ENCODE assay signal across 8 cellular contexts in the genomic region with DNA sequence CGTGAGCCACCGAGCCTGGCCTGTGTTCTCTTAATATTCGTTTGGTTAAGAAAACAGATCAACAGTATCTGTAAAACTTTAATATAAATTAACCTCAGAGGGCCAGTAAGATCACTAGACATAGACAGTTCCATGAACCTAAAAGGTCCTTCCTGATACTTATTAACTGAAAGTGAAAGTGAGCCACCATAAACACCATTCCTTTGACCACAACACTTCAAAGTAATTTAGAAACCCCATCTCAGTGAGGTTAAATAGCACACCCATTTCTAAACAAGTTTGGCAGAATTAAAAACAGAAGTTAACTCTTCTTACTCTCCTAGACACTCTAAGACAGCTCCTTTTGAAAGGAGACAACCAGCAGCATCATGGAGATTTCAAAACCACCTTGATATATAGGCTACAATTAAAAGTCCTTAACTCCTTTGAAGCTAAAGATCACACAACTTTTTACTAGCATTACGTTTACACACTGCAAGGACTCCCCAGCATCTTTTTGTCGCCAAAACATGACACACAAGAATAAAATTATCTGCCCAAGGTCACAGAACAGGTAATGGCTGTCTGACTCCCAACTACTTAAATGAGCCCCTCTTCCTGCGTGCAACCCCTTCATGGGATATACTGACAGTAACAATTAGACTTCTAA. TPM values are rescaled to one million over a fixed set of nuclear protein-coding genes. Genes with fewer than 3 reads are reported as not detected.
A peak's percentile ranks its signal among the peaks of the same experiment; 100 is the strongest.
DNase-seq lines count a peak whose midpoint lies in the region; ATAC-seq, FAIRE-seq and TF ChIP-seq lines count a peak whose summit lies in the region.

No MANE protein-coding gene starts in this region.

- peaks cover 14% of the 10 kb centered on the region for H3K4me1 ChIP-seq in HUES64 (ENCODE audit: insufficient read depth, low read length)

- 79% methylated on average over 6 of the region's 6 CpGs for WGBS in HUES64

- TF ChIP-seq CTCF in GM10248 (IDR thresholded peaks at IDR 0.05; ENCODE audit: control extremely low read depth, extremely low read depth, low read depth, missing control alignments) (no peak), astrocyte of the spinal cord (IDR thresholded peaks at IDR 0.05; ENCODE audit: low read depth, low read length) (no peak)

- CTCF ChIA-PET in GM10248 (lab: Yijun Ruan, JAX) = interaction anchor here (0.7 to 1.1 kb wide), 3 partner anchors 9 to 30 kb away, joined by 3 read pairs; no protein-coding TSS in a partner anchor

- no peaks in the 10 kb centered on the region for H3K9me3 ChIP-seq in HUES64 (ENCODE audit: insufficient read depth, low read depth, low read length)

- in situ Hi-C loops in astrocyte of the spinal cord (cut with HindIII; ENCODE audit: low sequenced_read_pairs) = no loop called here

- POLR2A ChIA-PET in GM10248 (lab: Yijun Ruan, JAX) = interaction anchor here (0.5 to 0.6 kb wide), 3 partner anchors 8 to 20 kb away, joined by 3 to 4 read pairs (median 3); no protein-coding TSS in a partner anchor

- DNase-seq in GM10248 (ENCODE audit: extremely low spot score) = peak; percentile 71
- no peak for DNase-seq in astrocyte of the spinal cord (ENCODE audit: low read depth, low spot score)
- peak; percentile 48 to 53 for DNase-seq in lung microvascular endothelial cell (ENCODE audit: low read depth in 2 of 2)
- DNase-seq in cortex of kidney (lab: John Stamatoyannopoulos, UW) = no peak
- no peak for DNase-seq in urothelium cell line (ENCODE audit: low spot score)

- peaks cover 10% of the 10 kb centered on the region for H3K27me3 ChIP-seq in HUES64 (ENCODE audit: insufficient read depth, low read length)

- no peak overlapping the region for H3K9ac ChIP-seq in HUES64 (ENCODE audit: low read depth, low read length)

- H3K4me3 ChIP-seq in HUES64 (ENCODE audit: low read length) = peak overlapping the region; percentile 91
- peak overlapping the region; percentile 75 for H3K4me3 ChIP-seq in astrocyte of the spinal cord (ENCODE audit: low read depth, low read length)

- no peak for ATAC-seq in GM21717 (IDR thresholded peaks at IDR 0.05; ENCODE audit: unreplicated experiment)
- ATAC-seq in GM21528 (IDR thresholded peaks at IDR 0.05; ENCODE audit: low FRiP score, unreplicated experiment) = no peak

- no peaks in the 10 kb centered on the region for H3K36me3 ChIP-seq in HUES64 (ENCODE audit: insufficient read depth, low read length)

- H3K27ac ChIP-seq in HUES64 (ENCODE audit: low read depth, low read length) = no peak overlapping the region

- FAIRE-seq in urothelium cell line (lab: Jason Lieb, UNC) = no peak

RNA-seq across cellular contexts. Expression of gene RNF19B, which starts 2.2 kb away (rescaled TPM):
- polyA plus RNA-seq in HUES64 (2013, experiment 1 of 2) = 9.8 TPM
- polyA plus RNA-seq in HUES64 (2013, experiment 2 of 2) = 9.4 TPM
- total RNA-seq in lung microvascular endothelial cell = 8.5 and 12.9 TPM in 2 replicates

Comparison
In these comparisons a context has a peak if more than half of its experiments do, and no peak if none do; other contexts are left out.
1. DNase-seq: peak in GM10248 (single experiment) and lung microvascular endothelial cell (2 of 2); none in astrocyte of the spinal cord (single experiment), cortex of kidney (single experiment) and urothelium cell line (single experiment).